ENCODE assay signal across 16 cellular contexts in genomic region chr7:99038086-99038855, GRCh38.
DNase-seq lines count a peak whose midpoint lies in the region; ATAC-seq and TF ChIP-seq lines count a peak whose summit lies in the region.
"Had no signal": no experiment of that assay in that cellular context is flagged by ENCODE, and none has a peak within 500 bp of the region (broad histone marks: within the 10 kb centered on the region; RNA-seq: fewer than 3 reads in every experiment).

No MANE protein-coding gene starts in this region.

- H3K27me3 Mint-ChIP-seq in WTC11 (ENCODE audit: low read depth) (no peaks in the 10 kb centered on the region), endothelial cell (ENCODE audit: unreplicated experiment) (peaks cover 21% of the 10 kb centered on the region)

- DNase-seq in activated CD8-positive, alpha-beta memory T cell treated with anti-CD3 and anti-CD28 coated beads for 24 hours = peak; percentile 52
- no peak for DNase-seq in activated CD8-positive, alpha-beta memory T cell treated with anti-CD3 and anti-CD28 coated beads, Interleukin-2, amount 50 U/mL, for 48 hours
- DNase-seq in WTC11 (ENCODE audit: low spot score) (no peak), endothelial cell (ENCODE audit: low spot score) (no peak), tibial artery (no peak), NCI-H2081 (lab: John Stamatoyannopoulos, UW) (no peak), gastrocnemius medialis (no peak)
- DNase-seq: 8988T; CD8-positive, alpha-beta T cell; IMR-90; NCI-H187 treated with DMSO at 0.1 percent for 48 hours; NCI-H2171; NCI-H446 treated with DMSO at 0.1 percent for 48 hours; OCI-M1 had no signal

- TF ChIP-seq POLR2A in gastrocnemius medialis (IDR thresholded peaks at IDR 0.05) = no peak

- H3K36me3 ChIP-seq in tibial artery (peaks cover 47 to 91% (median 77%) of the 10 kb centered on the region in 3 donors), gastrocnemius medialis (peaks cover 0 to 95% of the 10 kb centered on the region in 2 donors)

- H3K9me3 ChIP-seq in tibial artery (no peaks in the 10 kb centered on the region), gastrocnemius medialis (no peaks in the 10 kb centered on the region)
- H3K9me3 ChIP-seq: SJSA1 had no signal

- in situ Hi-C loops in gastrocnemius medialis (cut with MboI; ENCODE audit: low sequenced_read_pairs in 4 of 4) = no loop called here

- H3K27me3 ChIP-seq in tibial artery (no peaks in the 10 kb centered on the region), gastrocnemius medialis (no peaks in the 10 kb centered on the region)
- H3K27me3 ChIP-seq: SJSA1 had no signal

- H3K4me3 ChIP-seq in tibial artery = no peak overlapping the region
- H3K4me3 ChIP-seq in gastrocnemius medialis = no peak overlapping the region
- H3K4me3 ChIP-seq: SJSA1 had no signal

- POLR2A ChIA-PET in WTC11 (lab: Charles Lee) = no interaction called here

- H3K9me3 Mint-ChIP-seq in WTC11 (no peaks in the 10 kb centered on the region), endothelial cell (ENCODE audit: unreplicated experiment) (no peaks in the 10 kb centered on the region)
- H3K9me3 Mint-ChIP-seq: CD8-positive, alpha-beta T cell had no signal

- peak overlapping the region; percentile 82 to 92 for H3K27ac ChIP-seq in tibial artery
- no peak overlapping the region for H3K27ac ChIP-seq in gastrocnemius medialis
- H3K27ac ChIP-seq: SJSA1 had no signal

- H3K36me3 Mint-ChIP-seq in WTC11 (peaks cover 73% of the 10 kb centered on the region), endothelial cell (ENCODE audit: low read depth, unreplicated experiment) (peaks cover 63% of the 10 kb centered on the region)

- ATAC-seq in WTC11 = no peak
- ATAC-seq in gastrocnemius medialis = no peak
- no peak for ATAC-seq in GM21381 (IDR thresholded peaks at IDR 0.05; ENCODE audit: unreplicated experiment)
- ATAC-seq: CD8-positive, alpha-beta T cell had no signal

- peak overlapping the region; percentile 83; the same call in 1 of the 2 replicates for H3K27ac Mint-ChIP-seq in WTC11
- peak overlapping the region; percentile 8 for H3K27ac Mint-ChIP-seq in endothelial cell (ENCODE audit: unreplicated experiment)
- H3K27ac Mint-ChIP-seq: CD8-positive, alpha-beta T cell had no signal

- H3K4me1 ChIP-seq in tibial artery = peaks cover 0 to 78% (median 39%) of the 10 kb centered on the region in 4 donors
- no peaks in the 10 kb centered on the region for H3K4me1 ChIP-seq in gastrocnemius medialis

- no peak overlapping the region for H3K4me3 Mint-ChIP-seq in WTC11
- H3K4me3 Mint-ChIP-seq in endothelial cell (ENCODE audit: unreplicated experiment) = peak overlapping the region; percentile 16
- H3K4me3 Mint-ChIP-seq: CD8-positive, alpha-beta T cell had no signal

- TF ChIP-seq CTCF in WTC11 (IDR thresholded peaks at IDR 0.05) (no peak), endothelial cell (IDR thresholded peaks at IDR 0.05; ENCODE audit: unreplicated experiment) (no peak), tibial artery (IDR thresholded peaks at IDR 0.05) (no peak), gastrocnemius medialis (IDR thresholded peaks at IDR 0.05 in 4 of 5, conservative IDR thresholded peaks at IDR 0.05 in 1 of 5) (no peak)

- intact Hi-C loops in tibial artery (cut with DNase I; ENCODE audit: low total_unique reads) (loop anchor here (1.0 to 10.0 kb wide), 2 partner anchors 276 to 377 kb away; no protein-coding TSS in a partner anchor), gastrocnemius medialis (cut with DNase I; ENCODE audit: low total_unique reads) (no loop called here)

- H3K4me1 Mint-ChIP-seq in WTC11 (0 out of 2 replicates have a peak, but pooled peaks cover 3% of the 10 kb centered on the region), endothelial cell (ENCODE audit: unreplicated experiment) (peaks cover 20% of the 10 kb centered on the region)

- CTCF ChIA-PET in WTC11 (lab: Charles Lee) = interaction anchor here (0.9 kb wide), 1 partner anchor 275 kb away, joined by 3 read pairs; no protein-coding TSS in a partner anchor

TF ChIP-seq in WTC11, 78 proteins besides CTCF, POLR2A, EP300 and RAD21 (continues in another document):
- TF ChIP-seq, protein P1, sequence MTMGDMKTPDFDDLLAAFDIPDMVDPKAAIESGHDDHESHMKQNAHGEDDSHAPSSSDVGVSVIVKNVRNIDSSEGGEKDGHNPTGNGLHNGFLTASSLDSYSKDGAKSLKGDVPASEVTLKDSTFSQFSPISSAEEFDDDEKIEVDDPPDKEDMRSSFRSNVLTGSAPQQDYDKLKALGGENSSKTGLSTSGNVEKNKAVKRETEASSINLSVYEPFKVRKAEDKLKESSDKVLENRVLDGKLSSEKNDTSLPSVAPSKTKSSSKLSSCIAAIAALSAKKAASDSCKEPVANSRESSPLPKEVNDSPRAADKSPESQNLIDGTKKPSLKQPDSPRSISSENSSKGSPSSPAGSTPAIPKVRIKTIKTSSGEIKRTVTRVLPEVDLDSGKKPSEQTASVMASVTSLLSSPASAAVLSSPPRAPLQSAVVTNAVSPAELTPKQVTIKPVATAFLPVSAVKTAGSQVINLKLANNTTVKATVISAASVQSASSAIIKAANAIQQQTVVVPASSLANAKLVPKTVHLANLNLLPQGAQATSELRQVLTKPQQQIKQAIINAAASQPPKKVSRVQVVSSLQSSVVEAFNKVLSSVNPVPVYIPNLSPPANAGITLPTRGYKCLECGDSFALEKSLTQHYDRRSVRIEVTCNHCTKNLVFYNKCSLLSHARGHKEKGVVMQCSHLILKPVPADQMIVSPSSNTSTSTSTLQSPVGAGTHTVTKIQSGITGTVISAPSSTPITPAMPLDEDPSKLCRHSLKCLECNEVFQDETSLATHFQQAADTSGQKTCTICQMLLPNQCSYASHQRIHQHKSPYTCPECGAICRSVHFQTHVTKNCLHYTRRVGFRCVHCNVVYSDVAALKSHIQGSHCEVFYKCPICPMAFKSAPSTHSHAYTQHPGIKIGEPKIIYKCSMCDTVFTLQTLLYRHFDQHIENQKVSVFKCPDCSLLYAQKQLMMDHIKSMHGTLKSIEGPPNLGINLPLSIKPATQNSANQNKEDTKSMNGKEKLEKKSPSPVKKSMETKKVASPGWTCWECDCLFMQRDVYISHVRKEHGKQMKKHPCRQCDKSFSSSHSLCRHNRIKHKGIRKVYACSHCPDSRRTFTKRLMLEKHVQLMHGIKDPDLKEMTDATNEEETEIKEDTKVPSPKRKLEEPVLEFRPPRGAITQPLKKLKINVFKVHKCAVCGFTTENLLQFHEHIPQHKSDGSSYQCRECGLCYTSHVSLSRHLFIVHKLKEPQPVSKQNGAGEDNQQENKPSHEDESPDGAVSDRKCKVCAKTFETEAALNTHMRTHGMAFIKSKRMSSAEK (CRISPR knock-in tag; IDR thresholded peaks at IDR 0.05; ENCODE audit: borderline replicate concordance) = no peak
- no peak for TF ChIP-seq TEAD1 (CRISPR knock-in tag; IDR thresholded peaks at IDR 0.05)
- TF ChIP-seq TEAD4 (CRISPR knock-in tag; IDR thresholded peaks at IDR 0.05) = no peak
- TF ChIP-seq, protein P2, sequence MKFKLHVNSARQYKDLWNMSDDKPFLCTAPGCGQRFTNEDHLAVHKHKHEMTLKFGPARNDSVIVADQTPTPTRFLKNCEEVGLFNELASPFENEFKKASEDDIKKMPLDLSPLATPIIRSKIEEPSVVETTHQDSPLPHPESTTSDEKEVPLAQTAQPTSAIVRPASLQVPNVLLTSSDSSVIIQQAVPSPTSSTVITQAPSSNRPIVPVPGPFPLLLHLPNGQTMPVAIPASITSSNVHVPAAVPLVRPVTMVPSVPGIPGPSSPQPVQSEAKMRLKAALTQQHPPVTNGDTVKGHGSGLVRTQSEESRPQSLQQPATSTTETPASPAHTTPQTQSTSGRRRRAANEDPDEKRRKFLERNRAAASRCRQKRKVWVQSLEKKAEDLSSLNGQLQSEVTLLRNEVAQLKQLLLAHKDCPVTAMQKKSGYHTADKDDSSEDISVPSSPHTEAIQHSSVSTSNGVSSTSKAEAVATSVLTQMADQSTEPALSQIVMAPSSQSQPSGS (CRISPR knock-in tag; IDR thresholded peaks at IDR 0.05; ENCODE audit: borderline replicate concordance, low read depth) = no peak
- no peak for TF ChIP-seq ZNF232 (CRISPR knock-in tag; IDR thresholded peaks at IDR 0.05)
- no peak for TF ChIP-seq EMX1 (CRISPR knock-in tag; IDR thresholded peaks at IDR 0.05)
- no peak for TF ChIP-seq NR3C1 (CRISPR knock-in tag; conservative IDR thresholded peaks at IDR 0.05; ENCODE audit: low read depth)
- no peak for TF ChIP-seq SOX15 (CRISPR knock-in tag; IDR thresholded peaks at IDR 0.05)
- no peak for TF ChIP-seq FOXK1 (CRISPR knock-in tag; IDR thresholded peaks at IDR 0.05)
- TF ChIP-seq ERG (CRISPR knock-in tag; IDR thresholded peaks at IDR 0.05) = no peak
- TF ChIP-seq ZNF263 (CRISPR knock-in tag; IDR thresholded peaks at IDR 0.05; ENCODE audit: low read depth) = no peak
- no peak for TF ChIP-seq NR1H2 (CRISPR knock-in tag; IDR thresholded peaks at IDR 0.05)
- TF ChIP-seq STAT6 (CRISPR knock-in tag; conservative IDR thresholded peaks at IDR 0.05; ENCODE audit: low read depth) = no peak

Comparison
In these comparisons a context has a peak if more than half of its experiments do, and no peak if none do; other contexts are left out.
1. H3K27ac ChIP-seq: peak in tibial artery (2 of 2); none in gastrocnemius medialis (0 of 4).